Comparison of ENCODE assay signal across 15 cellular contexts in genomic region chr17:39098474-39099090, GRCh38. TPM values are rescaled to one million over a fixed set of nuclear protein-coding genes. Genes with fewer than 3 reads are reported as not detected.
DNase-seq lines count a peak whose midpoint lies in the region; ATAC-seq and TF ChIP-seq lines count a peak whose summit lies in the region.
"Had no signal": no experiment of that assay in that cellular context is flagged by ENCODE, and none has a peak within 500 bp of the region (broad histone marks: within the 10 kb centered on the region; RNA-seq: fewer than 3 reads in every experiment).

No MANE protein-coding gene starts in this region.

- intact Hi-C loops in CD8-positive, alpha-beta T cell (cut with DNase I, micrococcal nuclease): loop anchor here in 1 of 2 experiments (10.0 kb wide), 1 partner anchor 224 kb away; the partner anchor contains the start of gene LASP1
- intact Hi-C loops in dendritic cell treated with granulocyte-macrophage colony-stimulating factor and Interleukin-4, amounts not matched to agents 40 ng/mL and 50 ng/mL, for 4 days (cut with micrococcal nuclease): no loop called here

- H3K27me3 Mint-ChIP-seq in CD8-positive, alpha-beta T cell (ENCODE audit: low read depth): no peaks in the 10 kb centered on the region
- peaks cover 44% of the 10 kb centered on the region for H3K27me3 Mint-ChIP-seq in dendritic cell treated with granulocyte-macrophage colony-stimulating factor and Interleukin-4, amounts not matched to agents 40 ng/mL and 50 ng/mL, for 4 days
- peaks cover 4% of the 10 kb centered on the region for H3K27me3 Mint-ChIP-seq in neural progenitor cell (ENCODE audit: insufficient read depth, low read depth)

- peaks cover 12% of the 10 kb centered on the region for H3F3A ChIP-seq in Loucy (ENCODE audit: low read depth)
- peaks cover 8% of the 10 kb centered on the region for H3F3A ChIP-seq in neural progenitor cell (ENCODE audit: low read depth)

- no peaks in the 10 kb centered on the region for H3K9me3 ChIP-seq in CD8-positive, alpha-beta T cell (ENCODE audit: low read length)
- no peaks in the 10 kb centered on the region for H3K9me3 ChIP-seq in Loucy (ENCODE audit: insufficient read depth, low read depth, low read length)
- H3K9me3 ChIP-seq in neural progenitor cell (ENCODE audit: low read depth): no peaks in the 10 kb centered on the region
- H3K9me3 ChIP-seq: SJCRH30 had no signal

- no peak overlapping the region for H2AFZ ChIP-seq in Loucy (ENCODE audit: low read length)
- H2AFZ ChIP-seq in neural progenitor cell (replicated peaks): no peak overlapping the region

- peak overlapping the region; percentile 1 for H3K4me3 Mint-ChIP-seq in CD8-positive, alpha-beta T cell
- H3K4me3 Mint-ChIP-seq in dendritic cell treated with granulocyte-macrophage colony-stimulating factor and Interleukin-4, amounts not matched to agents 40 ng/mL and 50 ng/mL, for 4 days: no peak overlapping the region
- H3K4me3 Mint-ChIP-seq in neural progenitor cell: peak overlapping the region; percentile 23

- no peak overlapping the region for H3K27ac ChIP-seq in CD8-positive, alpha-beta T cell (ENCODE audit: low read depth, low read length)
- H3K27ac ChIP-seq in neural progenitor cell: no peak overlapping the region
- H3K27ac ChIP-seq: epithelial cell of prostate, SJCRH30, VCaP had no signal

- H3K4me2 ChIP-seq in Loucy (ENCODE audit: low read depth, low read length, poor library complexity, severe bottlenecking) (no peak overlapping the region), neural progenitor cell (peak overlapping the region; percentile 3)
- H3K4me2 ChIP-seq: smooth muscle cell had no signal

- H3K36me3 Mint-ChIP-seq in CD8-positive, alpha-beta T cell: no peaks in the 10 kb centered on the region
- no peaks in the 10 kb centered on the region for H3K36me3 Mint-ChIP-seq in dendritic cell treated with granulocyte-macrophage colony-stimulating factor and Interleukin-4, amounts not matched to agents 40 ng/mL and 50 ng/mL, for 4 days (ENCODE audit: low read depth)
- H3K36me3 Mint-ChIP-seq in neural progenitor cell: no peaks in the 10 kb centered on the region

- peaks cover 77% of the 10 kb centered on the region for H3K4me1 ChIP-seq in CD8-positive, alpha-beta T cell (ENCODE audit: insufficient read depth, low read length)
- H3K4me1 ChIP-seq in Loucy (ENCODE audit: insufficient read depth, low read length, poor library complexity, severe bottlenecking) (peaks cover 44% of the 10 kb centered on the region), neural progenitor cell (peaks cover 18% of the 10 kb centered on the region)

- H3K36me3 ChIP-seq in CD8-positive, alpha-beta T cell (ENCODE audit: insufficient read depth, low read length): no peaks in the 10 kb centered on the region
- H3K36me3 ChIP-seq in Loucy (ENCODE audit: insufficient read depth, low read length) (no peaks in the 10 kb centered on the region), neural progenitor cell (no peaks in the 10 kb centered on the region)
- H3K36me3 ChIP-seq: SJCRH30 had no signal

- no peak overlapping the region for H3K4me3 ChIP-seq in CD8-positive, alpha-beta T cell (ENCODE audit: low read depth, low read length)
- no peak overlapping the region for H3K4me3 ChIP-seq in Loucy (ENCODE audit: low read length, poor library complexity, severe bottlenecking)
- H3K4me3 ChIP-seq in neural progenitor cell: no peak overlapping the region
- H3K4me3 ChIP-seq: SJCRH30, smooth muscle cell had no signal

- CTCF ChIA-PET in CD8-positive, alpha-beta T cell (lab: Charles Lee): interaction anchor here (1.4 to 3.2 kb wide), 3 partner anchors 28 to 115 kb away, joined by 3 to 18 read pairs (median 11); partner anchors contain the start of gene PLXDC1

- H4K20me1 ChIP-seq in Loucy (ENCODE audit: insufficient read depth, low read length, poor library complexity, severe bottlenecking) (no peaks in the 10 kb centered on the region), neural progenitor cell (ENCODE audit: low read depth) (no peaks in the 10 kb centered on the region)

- TF ChIP-seq CTCF in CD8-positive, alpha-beta T cell (IDR thresholded peaks at IDR 0.05): no peak
- no peak for TF ChIP-seq CTCF in Loucy (conservative IDR thresholded peaks at IDR 0.05; ENCODE audit: low read length)
- TF ChIP-seq CTCF in neural progenitor cell (IDR thresholded peaks at IDR 0.05): no peak

- no peaks in the 10 kb centered on the region for H3K79me2 ChIP-seq in Loucy (ENCODE audit: insufficient read depth, low read length)
- no peaks in the 10 kb centered on the region for H3K79me2 ChIP-seq in neural progenitor cell (ENCODE audit: low read depth)

- POLR2A ChIA-PET in CD8-positive, alpha-beta T cell (lab: Charles Lee): interaction anchor here (0.6 to 1.4 kb wide), 2 partner anchors 53 to 140 kb away, joined by 3 to 5 read pairs; partner anchors contain the start of gene PLXDC1

- no peaks in the 10 kb centered on the region for H3K9me2 ChIP-seq in Loucy (replicated peaks; ENCODE audit: low read depth, low read length)

- no peak for ATAC-seq in CD8-positive, alpha-beta T cell
- ATAC-seq: activated T-cell treated with anti-CD3 and anti-CD28 coated beads, Interleukin-2, amount 50 U/mL, for 72 hours had no signal

- no peaks in the 10 kb centered on the region for H3K27me3 ChIP-seq in CD8-positive, alpha-beta T cell (ENCODE audit: insufficient read depth, low read length)
- H3K27me3 ChIP-seq in Loucy (ENCODE audit: insufficient read depth, low read length, poor library complexity, severe bottlenecking) (no peaks in the 10 kb centered on the region), neural progenitor cell (no peaks in the 10 kb centered on the region)

- peaks cover 80% of the 10 kb centered on the region for H3K4me1 Mint-ChIP-seq in CD8-positive, alpha-beta T cell (ENCODE audit: low read depth)
- H3K4me1 Mint-ChIP-seq in dendritic cell treated with granulocyte-macrophage colony-stimulating factor and Interleukin-4, amounts not matched to agents 40 ng/mL and 50 ng/mL, for 4 days (ENCODE audit: low read depth): peaks cover 61% of the 10 kb centered on the region
- H3K4me1 Mint-ChIP-seq in neural progenitor cell: peaks cover 22% of the 10 kb centered on the region

- H3K9me3 Mint-ChIP-seq in CD8-positive, alpha-beta T cell: no peaks in the 10 kb centered on the region
- H3K9me3 Mint-ChIP-seq in dendritic cell treated with granulocyte-macrophage colony-stimulating factor and Interleukin-4, amounts not matched to agents 40 ng/mL and 50 ng/mL, for 4 days: no peaks in the 10 kb centered on the region
- H3K9me3 Mint-ChIP-seq in neural progenitor cell: no peaks in the 10 kb centered on the region
- H3K9me3 Mint-ChIP-seq: activated T-cell treated with anti-CD3 and anti-CD28 coated beads, Interleukin-2, amount 50 U/mL, for 72 hours had no signal

- peak overlapping the region; percentile 60 for H3K27ac Mint-ChIP-seq in CD8-positive, alpha-beta T cell
- peak overlapping the region; percentile 38 for H3K27ac Mint-ChIP-seq in dendritic cell treated with granulocyte-macrophage colony-stimulating factor and Interleukin-4, amounts not matched to agents 40 ng/mL and 50 ng/mL, for 4 days
- peak overlapping the region; percentile 40 for H3K27ac Mint-ChIP-seq in neural progenitor cell
- H3K27ac Mint-ChIP-seq: activated T-cell treated with anti-CD3 and anti-CD28 coated beads, Interleukin-2, amount 50 U/mL, for 72 hours had no signal

- DNase-seq in CD8-positive, alpha-beta T cell: no peak
- DNase-seq in neural progenitor cell (ENCODE audit: low spot score): no peak
- no peak for DNase-seq in cerebellar cortex (ENCODE audit: low spot score)
- DNase-seq in NCI-H82 treated with DMSO at 0.1 percent for 48 hours (lab: John Stamatoyannopoulos, UW; ENCODE audit: unreplicated experiment): no peak
- no peak for DNase-seq in HPDE6-E6E7 (ENCODE audit: extremely low spot score)
- DNase-seq in DMS153 (lab: John Stamatoyannopoulos, UW): no peak
- DNase-seq: activated T-cell treated with anti-CD3 and anti-CD28 coated beads, Interleukin-2, amount 50 U/mL, for 72 hours; NCI-H1092 treated with DMSO at 0.1 percent for 48 hours; NCI-H446 treated with DMSO at 0.1 percent for 48 hours; SJCRH30 had no signal

- H3K9ac ChIP-seq in Loucy (ENCODE audit: low read depth, low read length, poor library complexity, severe bottlenecking): peak overlapping the region; percentile 13
- no peak overlapping the region for H3K9ac ChIP-seq in neural progenitor cell

RNA-seq across cellular contexts. Expression of gene PLXDC1, which starts 52.9 kb away (rescaled TPM):
- total RNA-seq in CD8-positive, alpha-beta T cell: 10 to 100 TPM; 66.5 to 75.7 TPM
- total RNA-seq in neural progenitor cell (ENCODE audit: low replicate concordance): 2.1 and 2.5 TPM in 2 replicates

Comparison
In these comparisons a context has a peak if more than half of its experiments do, and no peak if none do; other contexts are left out.
1. RNA of gene PLXDC1, which starts 52.9 kb away (total RNA-seq): 66.5 to 75.7 TPM in CD8-positive, alpha-beta T cell; 2.1 to 2.5 TPM in neural progenitor cell; every median in the first group is over 10 times any median in the second.
2. Peak in every context shown above with its lines, with median percentiles within 50 percentile points of each other: H3K27ac Mint-ChIP-seq.